Comparison of ENCODE assay signal across 9 cellular contexts in the genomic region with DNA sequence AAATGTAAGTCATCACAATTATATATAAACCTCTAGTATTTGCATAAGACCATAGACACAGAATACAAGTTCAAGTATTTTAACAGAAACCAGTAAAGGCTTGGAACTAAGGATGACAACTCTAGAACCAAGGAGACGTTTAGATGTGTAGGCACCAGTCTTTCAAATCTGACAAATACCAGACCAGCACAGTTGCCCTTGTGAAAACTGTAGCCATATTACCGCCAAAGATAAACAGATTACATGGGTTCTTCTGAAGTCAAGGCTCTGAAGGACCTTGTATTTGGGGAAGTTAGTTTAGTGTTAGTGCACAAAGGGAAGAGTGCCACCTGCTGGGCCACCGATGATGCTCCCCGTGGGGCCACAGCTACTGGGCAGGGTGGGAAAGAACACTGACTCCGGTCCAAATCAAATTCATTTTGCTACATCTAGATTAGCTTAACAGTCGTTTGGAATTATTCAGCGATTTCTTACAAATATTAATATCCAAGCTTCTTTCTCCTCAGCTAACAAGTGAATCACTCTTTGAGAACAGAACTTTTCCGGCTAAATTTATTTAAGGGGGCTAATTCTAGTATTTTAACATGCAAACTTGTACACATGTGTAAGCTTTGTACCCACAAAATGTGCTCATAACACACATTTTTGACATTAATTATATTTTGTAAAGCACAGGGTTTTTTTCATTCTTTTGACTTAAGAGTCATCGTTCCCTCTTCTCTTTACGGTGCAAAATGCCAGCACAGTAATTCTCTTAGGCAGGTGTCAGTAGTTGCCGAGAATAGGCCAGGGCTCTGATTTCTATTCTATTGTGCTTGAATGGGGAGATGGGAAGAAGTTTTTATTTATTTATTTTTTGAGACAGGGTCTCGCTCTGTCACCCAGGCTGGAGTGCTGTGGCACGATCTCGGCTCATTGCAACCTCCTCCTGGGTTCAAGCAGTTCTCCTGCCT. TPM values are rescaled to one million over a fixed set of nuclear protein-coding genes. Genes with fewer than 3 reads are reported as not detected.
A peak's percentile ranks its signal among the peaks of the same experiment; 100 is the strongest.
DNase-seq lines count a peak whose midpoint lies in the region; ATAC-seq lines count a peak whose summit lies in the region.
"Had no signal": no experiment of that assay in that cellular context is flagged by ENCODE, and none has a peak within 500 bp of the region (broad histone marks: within the 10 kb centered on the region; RNA-seq: fewer than 3 reads in every experiment).

No MANE protein-coding gene starts in this region.

- no peak overlapping the region for H3K23ac ChIP-seq in mesendoderm (ENCODE audit: low read length)

- no peaks in the 10 kb centered on the region for H3K27me3 ChIP-seq in mesendoderm (ENCODE audit: insufficient read depth, low read length, poor library complexity)

- DNase-seq in COR-L47 (lab: John Stamatoyannopoulos, UW) (peak; percentile 60), NCI-H82 treated with DMSO at 0.1 percent for 48 hours (lab: John Stamatoyannopoulos, UW; ENCODE audit: unreplicated experiment) (peak; percentile 83), mesendoderm (peak; percentile 72)
- DNase-seq in activated CD4-positive, alpha-beta memory T cell treated with anti-CD3 and anti-CD28 coated beads for 36 hours, result peak; percentile 85
- DNase-seq in effector CD4-positive, alpha-beta T cell, result peak; percentile 63
- DNase-seq in stimulated activated CD8-positive, alpha-beta memory T cell treated with anti-CD3 and anti-CD28 coated beads, Interleukin-4, amount 100 ng/mL, for 24 hours (ENCODE audit: low read depth), result peak; percentile 67

- no peak overlapping the region for H3K56ac ChIP-seq in mesendoderm (ENCODE audit: low read length)

- no peaks in the 10 kb centered on the region for H3K4me1 ChIP-seq in mesendoderm (ENCODE audit: control insufficient read depth, low read depth, low read length)

- no peak overlapping the region for H2AK5ac ChIP-seq in mesendoderm (ENCODE audit: low read length)

- peaks cover 4% of the 10 kb centered on the region for H3K27me3 Mint-ChIP-seq in activated CD4-positive, alpha-beta memory T cell treated with anti-CD3 and anti-CD28 coated beads for 36 hours

- no peaks in the 10 kb centered on the region for H3K36me3 Mint-ChIP-seq in activated CD4-positive, alpha-beta memory T cell treated with anti-CD3 and anti-CD28 coated beads for 36 hours

- H3K9ac ChIP-seq in mesendoderm (ENCODE audit: low read length), result no peak overlapping the region

- CTCF ChIA-PET in activated CD4-positive, alpha-beta memory T cell treated with anti-CD3 and anti-CD28 coated beads for 36 hours (lab: Charles Lee), result interaction anchor here (0.6 to 19.2 kb wide), 36 partner anchors 11 to 739 kb away, joined by 3 to 362 read pairs (median 4); partner anchors contain the start of genes EDEM3 and NIBAN1

- H3K36me3 ChIP-seq in mesendoderm (ENCODE audit: control insufficient read depth, insufficient read depth, low read length), result no peaks in the 10 kb centered on the region

- intact Hi-C loops in activated CD4-positive, alpha-beta memory T cell treated with anti-CD3 and anti-CD28 coated beads for 36 hours (cut with micrococcal nuclease), result loop anchor here (1.0 kb wide), 1 partner anchor 177 kb away; no protein-coding TSS in a partner anchor

- no CpG with 5 or more reads among the region's 14 CpGs for WGBS in mesendoderm (ENCODE audit: extremely low coverage, insufficient coverage, low lambda C conversion rate)

- no peak overlapping the region for H3K4me3 ChIP-seq in mesendoderm (ENCODE audit: low read length)

- no peaks in the 10 kb centered on the region for H3K79me2 ChIP-seq in mesendoderm (ENCODE audit: control insufficient read depth, insufficient read depth, low read length)

- H4K5ac ChIP-seq in mesendoderm (ENCODE audit: low read length), result no peak overlapping the region

- H3K4me1 Mint-ChIP-seq in activated CD4-positive, alpha-beta memory T cell treated with anti-CD3 and anti-CD28 coated beads for 36 hours (ENCODE audit: low read depth), result no peaks in the 10 kb centered on the region

- no peak overlapping the region for H2BK15ac ChIP-seq in mesendoderm (replicated peaks; ENCODE audit: low read depth)

- POLR2A ChIA-PET in activated CD4-positive, alpha-beta memory T cell treated with anti-CD3 and anti-CD28 coated beads for 36 hours (lab: Charles Lee), result interaction anchor here (1.0 kb wide), 1 partner anchor 177 kb away, joined by 4 read pairs; no protein-coding TSS in a partner anchor

- no peaks in the 10 kb centered on the region for H3K79me1 ChIP-seq in mesendoderm (ENCODE audit: low read length)

- H4K8ac ChIP-seq in mesendoderm (ENCODE audit: low read depth, low read length), result no peak overlapping the region

- H3K4ac ChIP-seq in mesendoderm (ENCODE audit: low read depth, low read length), result no peak overlapping the region

- H2BK5ac ChIP-seq in mesendoderm (ENCODE audit: low read length), result no peak overlapping the region

- H3K27ac ChIP-seq in mesendoderm (ENCODE audit: low read depth, low read length), result no peak overlapping the region

- no peaks in the 10 kb centered on the region for H3K9me3 Mint-ChIP-seq in activated CD4-positive, alpha-beta memory T cell treated with anti-CD3 and anti-CD28 coated beads for 36 hours
- H3K9me3 Mint-ChIP-seq: T-helper 1 cell treated with Interleukin-12 subunit alpha and Interleukin-12 subunit beta and Interleukin-4 antibody, amounts not matched to agents 30 μg/mL and 1 μg/mL, for 36 hours had no signal

- no peak overlapping the region for H3K4me3 Mint-ChIP-seq in activated CD4-positive, alpha-beta memory T cell treated with anti-CD3 and anti-CD28 coated beads for 36 hours
- H3K4me3 Mint-ChIP-seq: T-helper 1 cell treated with Interleukin-12 subunit alpha and Interleukin-12 subunit beta and Interleukin-4 antibody, amounts not matched to agents 30 μg/mL and 1 μg/mL, for 36 hours had no signal

- no peak overlapping the region for H3K27ac Mint-ChIP-seq in activated CD4-positive, alpha-beta memory T cell treated with anti-CD3 and anti-CD28 coated beads for 36 hours

- peak; percentile 95 for ATAC-seq in GM19463 (IDR thresholded peaks at IDR 0.05; ENCODE audit: unreplicated experiment)
- ATAC-seq in HG03521 (IDR thresholded peaks at IDR 0.05; ENCODE audit: unreplicated experiment), result peak; percentile 93

- no peak overlapping the region for H3K18ac ChIP-seq in mesendoderm (ENCODE audit: low read length)

- H2BK120ac ChIP-seq in mesendoderm (ENCODE audit: low read depth, low read length), result no peak overlapping the region

- H3K4me2 ChIP-seq in mesendoderm (ENCODE audit: low read length), result no peak overlapping the region

RNA-seq across cellular contexts. Expression of gene NIBAN1, which starts 8.0 kb away (rescaled TPM):
- 10 to 100 TPM; 18.7 to 19.8 TPM for total RNA-seq in activated CD4-positive, alpha-beta memory T cell treated with anti-CD3 and anti-CD28 coated beads for 36 hours
- polyA plus RNA-seq in mesendoderm (2013, experiment 1 of 2), result 5.1 TPM
- 5.5 TPM for polyA plus RNA-seq in mesendoderm (2013, experiment 2 of 2)
